Comparison of ENCODE assay signal across 25 cellular contexts in genomic region chr4:135243960-135244561, GRCh38.
A peak's percentile ranks its signal among the peaks of the same experiment; 100 is the strongest.
DNase-seq lines count a peak whose midpoint lies in the region; TF ChIP-seq lines count a peak whose summit lies in the region.
"Had no signal": no experiment of that assay in that cellular context is flagged by ENCODE, and none has a peak within 500 bp of the region (broad histone marks: within the 10 kb centered on the region; RNA-seq: fewer than 3 reads in every experiment).

No MANE protein-coding gene starts in this region.

- no peak overlapping the region for H2BK20ac ChIP-seq in H9 (ENCODE audit: low read depth, low read length, poor library complexity, severe bottlenecking)

- H3K9me3 Mint-ChIP-seq in H9, result no peaks in the 10 kb centered on the region

- no peaks in the 10 kb centered on the region for H3K36me3 Mint-ChIP-seq in H9 (ENCODE audit: insufficient read depth in 1 of 3, low read depth in 3 of 3)
- H3K36me3 Mint-ChIP-seq: activated naive CD8-positive, alpha-beta T cell treated with anti-CD3 and anti-CD28 coated beads, Interleukin-2, amount 10 ng/mL, durations not matched to agents 7 days and 5 days; CD8-positive, alpha-beta memory T cell; naive thymus-derived CD8-positive, alpha-beta T cell; stimulated activated naive B cell treated with anti-CD40 and anti-IgM and Interleukin-4, amounts not matched to agents 10 μg/mL and 1 μg/mL and 100 μg/mL, for 72 hours had no signal

- H4K91ac ChIP-seq in H9 (ENCODE audit: insufficient read length, low read depth, low read length), result no peak overlapping the region

- no peak overlapping the region for H2BK12ac ChIP-seq in H9 (ENCODE audit: insufficient read length, low read depth, low read length)

- H3K9me3 ChIP-seq in H9 (ENCODE audit: control insufficient read depth, low read depth, low read length), result no peaks in the 10 kb centered on the region
- H3K9me3 ChIP-seq in SJCRH30 (replicated peaks), result no peaks in the 10 kb centered on the region
- H3K9me3 ChIP-seq: lower lobe of right lung, transverse colon had no signal

- no peak overlapping the region for H3K4me3 Mint-ChIP-seq in H9
- H3K4me3 Mint-ChIP-seq: activated naive CD8-positive, alpha-beta T cell treated with anti-CD3 and anti-CD28 coated beads, Interleukin-2, amount 10 ng/mL, durations not matched to agents 7 days and 5 days; activated T-cell treated with anti-CD3 and anti-CD28 coated beads, Interleukin-2, amount 50 U/mL, for 4 hours; CD8-positive, alpha-beta memory T cell; naive thymus-derived CD8-positive, alpha-beta T cell; stimulated activated naive B cell treated with anti-CD40 and anti-IgM and Interleukin-4, amounts not matched to agents 10 μg/mL and 1 μg/mL and 100 μg/mL, for 72 hours had no signal

- H3K14ac ChIP-seq in H9 (ENCODE audit: insufficient read depth, low read length), result no peak overlapping the region

- H3T11ph ChIP-seq in H9 (ENCODE audit: low read length), result no peak overlapping the region

- no peaks in the 10 kb centered on the region for H3K23me2 ChIP-seq in H9 (ENCODE audit: insufficient read length, low read depth, low read length, poor library complexity, severe bottlenecking)

- H3K27ac ChIP-seq in H9 (ENCODE audit: insufficient read length, low read depth, low read length), result peak overlapping the region; percentile 5
- H3K27ac ChIP-seq in SJCRH30, result peak overlapping the region; percentile 22; the same call in 1 of the 2 replicates
- H3K27ac ChIP-seq: cardiac muscle cell, lower lobe of right lung, PC-9, transverse colon had no signal

- H4K5ac ChIP-seq in H9 (ENCODE audit: insufficient read length, low read depth, low read length), result no peak overlapping the region

- H2BK5ac ChIP-seq in H9 (ENCODE audit: insufficient read length, low read length), result no peak overlapping the region

- peaks cover 7 to 17% of the 10 kb centered on the region in 2 experiments for H3K4me1 Mint-ChIP-seq in H9
- H3K4me1 Mint-ChIP-seq: activated naive CD8-positive, alpha-beta T cell treated with anti-CD3 and anti-CD28 coated beads, Interleukin-2, amount 10 ng/mL, durations not matched to agents 7 days and 5 days; CD8-positive, alpha-beta memory T cell; naive thymus-derived CD8-positive, alpha-beta T cell; stimulated activated naive B cell treated with anti-CD40 and anti-IgM and Interleukin-4, amounts not matched to agents 10 μg/mL and 1 μg/mL and 100 μg/mL, for 72 hours had no signal

- DNase-seq in A172 (ENCODE audit: low spot score) (peak; percentile 51), H9 (no peak), SJCRH30 (peak in 1 of 2 experiments; percentile 8), fibroblast of the conjunctiva (ENCODE audit: low read depth) (peak; percentile 16), GDM1 (lab: John Stamatoyannopoulos, UW) (no peak), medulla oblongata (ENCODE audit: extremely low spot score) (no peak)
- no peak for DNase-seq in stimulated activated CD4-positive, alpha-beta T cell treated with anti-CD3 and anti-CD28 coated beads, Interleukin-2, amount 100 ng/mL, for 48 hours
- no peak for DNase-seq in stimulated activated naive CD4-positive, alpha-beta T cell treated with Interleukin-2 at 50 U/mL for 16 hours (lab: John Stamatoyannopoulos, UW)
- DNase-seq: activated naive CD8-positive, alpha-beta T cell treated with anti-CD3 and anti-CD28 coated beads, Interleukin-2, amount 10 ng/mL, durations not matched to agents 7 days and 5 days; activated T-cell treated with anti-CD3 and anti-CD28 coated beads, Interleukin-2, amount 50 U/mL, for 4 hours; CD8-positive, alpha-beta memory T cell; effector CD8-positive, alpha-beta T cell; foreskin melanocyte; H7; MM.1S; naive thymus-derived CD8-positive, alpha-beta T cell; NCI-H187; NCI-H510A; PC-9; stimulated activated naive B cell treated with anti-CD40 and anti-IgM and Interleukin-4, amounts not matched to agents 10 μg/mL and 1 μg/mL and 100 μg/mL, for 72 hours; transverse colon had no signal

- H2AFZ ChIP-seq in H9 (ENCODE audit: low read length), result no peak overlapping the region
- H2AFZ ChIP-seq: PC-9 had no signal

- no peak overlapping the region for H3K4me2 ChIP-seq in H9 (ENCODE audit: insufficient read depth, insufficient read length, low read length)
- H3K4me2 ChIP-seq: PC-9, smooth muscle cell had no signal

- H2BK120ac ChIP-seq in H9 (ENCODE audit: low read depth, low read length, poor library complexity, severe bottlenecking), result peak overlapping the region; percentile 48

- no peak overlapping the region for H4K8ac ChIP-seq in H9 (replicated peaks; ENCODE audit: insufficient read length, low read depth, low read length)

- peak overlapping the region in 2 of 3 experiments; percentile 15 to 58; a peak in 1 of 7 replicates for H3K27ac Mint-ChIP-seq in H9
- H3K27ac Mint-ChIP-seq: activated naive CD8-positive, alpha-beta T cell treated with anti-CD3 and anti-CD28 coated beads, Interleukin-2, amount 10 ng/mL, durations not matched to agents 7 days and 5 days; CD8-positive, alpha-beta memory T cell; naive thymus-derived CD8-positive, alpha-beta T cell; progenitor cell of endocrine pancreas; stimulated activated naive B cell treated with anti-CD40 and anti-IgM and Interleukin-4, amounts not matched to agents 10 μg/mL and 1 μg/mL and 100 μg/mL, for 72 hours had no signal

- TF ChIP-seq CTCF in H9 (conservative IDR thresholded peaks at IDR 0.05), result no peak

- H3K36me3 ChIP-seq in SJCRH30, result no peaks in the 10 kb centered on the region
- H3K36me3 ChIP-seq: cardiac muscle cell, lower lobe of right lung, transverse colon had no signal

- no peak overlapping the region for H3K23ac ChIP-seq in H9 (ENCODE audit: insufficient read length, low read depth, low read length)

- H3K4me3 ChIP-seq in SJCRH30, result no peak overlapping the region
- H3K4me3 ChIP-seq: cardiac muscle cell, lower lobe of right lung, PC-9, smooth muscle cell, transverse colon had no signal

- no peaks in the 10 kb centered on the region for H3K79me1 ChIP-seq in H9 (ENCODE audit: insufficient read depth, low read depth, low read length, poor library complexity, severe bottlenecking)

- H3K27me3 Mint-ChIP-seq in H9 (ENCODE audit: low read depth), result no peaks in the 10 kb centered on the region
- H3K27me3 Mint-ChIP-seq: activated naive CD8-positive, alpha-beta T cell treated with anti-CD3 and anti-CD28 coated beads, Interleukin-2, amount 10 ng/mL, durations not matched to agents 7 days and 5 days; naive thymus-derived CD8-positive, alpha-beta T cell; progenitor cell of endocrine pancreas; stimulated activated naive B cell treated with anti-CD40 and anti-IgM and Interleukin-4, amounts not matched to agents 10 μg/mL and 1 μg/mL and 100 μg/mL, for 72 hours had no signal

- no peaks in the 10 kb centered on the region for H4K20me1 ChIP-seq in H9 (ENCODE audit: control insufficient read depth, insufficient read depth, insufficient read length)

- no peak overlapping the region for H3K4ac ChIP-seq in H9 (ENCODE audit: low read depth, low read length)

- H3K79me2 ChIP-seq in H9 (ENCODE audit: insufficient read depth, low read length), result no peaks in the 10 kb centered on the region

- no peak overlapping the region for H3K18ac ChIP-seq in H9 (ENCODE audit: insufficient read length, low read depth, low read length)

- H2AK5ac ChIP-seq in H9 (ENCODE audit: insufficient read length, low read length), result no peak overlapping the region

- H3K56ac ChIP-seq in H9 (ENCODE audit: insufficient read length, low read depth, low read length), result no peak overlapping the region

- H3K9ac ChIP-seq in H9 (ENCODE audit: extremely low read depth, insufficient read length, low read length), result no peak overlapping the region

- WGBS in H9 (ENCODE audit: extremely low coverage, insufficient read length, low lambda C conversion rate), result no CpG with 5 or more reads among the region's 5 CpGs

- H2BK15ac ChIP-seq in H9 (ENCODE audit: low read depth, low read length), result no peak overlapping the region

- H3K27me3 ChIP-seq in H9 (ENCODE audit: insufficient read depth, low read length) (no peaks in the 10 kb centered on the region), SJCRH30 (no peaks in the 10 kb centered on the region)
- H3K27me3 ChIP-seq: cardiac muscle cell, transverse colon had no signal

- H3K4me1 ChIP-seq in H9 (ENCODE audit: insufficient read depth, low read length) (no peaks in the 10 kb centered on the region; the same call in 1 of the 2 replicates), SJCRH30 (peaks cover 18% of the 10 kb centered on the region)
- H3K4me1 ChIP-seq: lower lobe of right lung, transverse colon had no signal

Comparison
In these comparisons a context has a peak if more than half of its experiments do, and no peak if none do; other contexts are left out.
1. DNase-seq: peak in A172 (single experiment) and fibroblast of the conjunctiva (single experiment); none in H9 (single experiment), GDM1 (single experiment), stimulated activated CD4-positive, alpha-beta T cell treated with anti-CD3 and anti-CD28 coated beads, Interleukin-2, amount 100 ng/mL, for 48 hours (0 of 2), stimulated activated naive CD4-positive, alpha-beta T cell treated with Interleukin-2 at 50 U/mL for 16 hours (single experiment) and medulla oblongata (single experiment).